Comparison of ENCODE assay signal across 8 cellular contexts in genomic region chr2:160252278-160252887, GRCh38. TPM values are rescaled to one million over a fixed set of nuclear protein-coding genes. Genes with fewer than 3 reads are reported as not detected.
DNase-seq lines count a peak whose midpoint lies in the region; ATAC-seq and TF ChIP-seq lines count a peak whose summit lies in the region.

No MANE protein-coding gene starts in this region.

- TF ChIP-seq CTCF in BE2C (IDR thresholded peaks at IDR 0.05; ENCODE audit: low read depth, low read length) (peak; percentile 58), RWPE1 (conservative IDR thresholded peaks at IDR 0.05; ENCODE audit: low read depth) (peak; percentile 82), fibroblast of pulmonary artery (IDR thresholded peaks at IDR 0.05; ENCODE audit: low read length, missing control alignments) (peak; percentile 81)

- no peaks in the 10 kb centered on the region for H3K4me1 ChIP-seq in BE2C

- CTCF ChIA-PET in HEK293T (lab: Yijun Ruan, JAX), result interaction anchor here (1.2 to 2.0 kb wide), 4 partner anchors 9 to 18 kb away, joined by 4 to 7 read pairs (median 6); no protein-coding TSS in a partner anchor
- CTCF ChIA-PET in RWPE1 (lab: Yijun Ruan, JAX), result interaction anchor here (0.6 to 1.6 kb wide), 10 partner anchors 8 to 161 kb away, joined by 3 to 14 read pairs (median 4); no protein-coding TSS in a partner anchor

- H3K4me3 ChIP-seq in BE2C (ENCODE audit: low read depth, low read length) (no peak overlapping the region), fibroblast of pulmonary artery (replicated peaks; ENCODE audit: low read depth, low read length) (no peak overlapping the region)

- no peak overlapping the region for H3K27ac ChIP-seq in RWPE1

- H3K27me3 ChIP-seq in BE2C, result no peaks in the 10 kb centered on the region

- DNase-seq in BE2C (no peak), HEK293T (ENCODE audit: extremely low spot score) (peak; percentile 33), RWPE1 (ENCODE audit: low spot score) (peak; percentile 55), fibroblast of pulmonary artery (ENCODE audit: low read depth) (peak; percentile 68), putamen (ENCODE audit: low spot score) (peak; percentile 14)
- DNase-seq in stimulated activated naive CD8-positive, alpha-beta T cell treated with anti-CD3 and anti-CD28 coated beads, Interleukin-15, Interleukin-2, amounts not matched to agents 100 U/mL and 50 U/mL, for 24 hours, result no peak

- H3K36me3 ChIP-seq in BE2C, result no peaks in the 10 kb centered on the region

- no peaks in the 10 kb centered on the region for H3K9me3 ChIP-seq in BE2C

- POLR2A ChIA-PET in HEK293T (lab: Yijun Ruan, JAX), result no interaction called here
- POLR2A ChIA-PET in RWPE1 (lab: Yijun Ruan, JAX; ENCODE audit: low non-redundant PET), result no interaction called here

- ATAC-seq in stimulated activated naive CD8-positive, alpha-beta T cell treated with anti-CD3 and anti-CD28 coated beads, Interleukin-15, Interleukin-2, amounts not matched to agents 100 U/mL and 50 U/mL, for 24 hours, result no peak
- no peak for ATAC-seq in HG02973 (IDR thresholded peaks at IDR 0.05; ENCODE audit: unreplicated experiment)
- no peak for ATAC-seq in HG02938 (IDR thresholded peaks at IDR 0.05; ENCODE audit: unreplicated experiment)

TF ChIP-seq in HEK293T, 16 proteins besides CTCF, POLR2A, EP300 and RAD21:
- TF ChIP-seq BHLHE40 (IDR thresholded peaks at IDR 0.05; ENCODE audit: borderline replicate concordance), result no peak
- no peak for TF ChIP-seq FOXK2 (IDR thresholded peaks at IDR 0.05)
- TF ChIP-seq TARDBP (IDR thresholded peaks at IDR 0.05), result no peak
- no peak for TF ChIP-seq NFRKB (IDR thresholded peaks at IDR 0.05)
- no peak for TF ChIP-seq ARNT (IDR thresholded peaks at IDR 0.05)
- TF ChIP-seq HDGF (IDR thresholded peaks at IDR 0.05; ENCODE audit: borderline replicate concordance), result no peak
- TF ChIP-seq LEF1 (IDR thresholded peaks at IDR 0.05; ENCODE audit: borderline replicate concordance), result no peak
- no peak for TF ChIP-seq SUZ12 (IDR thresholded peaks at IDR 0.05)
- TF ChIP-seq CTBP1 (IDR thresholded peaks at IDR 0.05; ENCODE audit: borderline replicate concordance), result no peak
- no peak for TF ChIP-seq SP1 (IDR thresholded peaks at IDR 0.05)
- no peak for TF ChIP-seq FOXA1 (IDR thresholded peaks at IDR 0.05)
- no peak for TF ChIP-seq PKNOX1 (IDR thresholded peaks at IDR 0.05)
- TF ChIP-seq L3MBTL2 (conservative IDR thresholded peaks at IDR 0.05), result no peak
- TF ChIP-seq FOXM1 (IDR thresholded peaks at IDR 0.05; ENCODE audit: borderline replicate concordance), result no peak

RNA-seq across cellular contexts. Expression of gene ITGB6, which starts 52.3 kb away (rescaled TPM):
- polyA plus RNA-seq in BE2C (2012; ENCODE audit: insufficient read depth, insufficient read length, low read depth), result not detected

Comparison
In these comparisons a context has a peak if more than half of its experiments do, and no peak if none do; other contexts are left out.
1. DNase-seq: peak in HEK293T (single experiment), RWPE1 (single experiment), fibroblast of pulmonary artery (single experiment) and putamen (single experiment); none in BE2C (single experiment) and stimulated activated naive CD8-positive, alpha-beta T cell treated with anti-CD3 and anti-CD28 coated beads, Interleukin-15, Interleukin-2, amounts not matched to agents 100 U/mL and 50 U/mL, for 24 hours (single experiment).
2. Peak in every context shown above with its lines, with median percentiles within 50 percentile points of each other: CTCF ChIP-seq.